Comparison of ENCODE assay signal across 8 cellular contexts in the genomic region with DNA sequence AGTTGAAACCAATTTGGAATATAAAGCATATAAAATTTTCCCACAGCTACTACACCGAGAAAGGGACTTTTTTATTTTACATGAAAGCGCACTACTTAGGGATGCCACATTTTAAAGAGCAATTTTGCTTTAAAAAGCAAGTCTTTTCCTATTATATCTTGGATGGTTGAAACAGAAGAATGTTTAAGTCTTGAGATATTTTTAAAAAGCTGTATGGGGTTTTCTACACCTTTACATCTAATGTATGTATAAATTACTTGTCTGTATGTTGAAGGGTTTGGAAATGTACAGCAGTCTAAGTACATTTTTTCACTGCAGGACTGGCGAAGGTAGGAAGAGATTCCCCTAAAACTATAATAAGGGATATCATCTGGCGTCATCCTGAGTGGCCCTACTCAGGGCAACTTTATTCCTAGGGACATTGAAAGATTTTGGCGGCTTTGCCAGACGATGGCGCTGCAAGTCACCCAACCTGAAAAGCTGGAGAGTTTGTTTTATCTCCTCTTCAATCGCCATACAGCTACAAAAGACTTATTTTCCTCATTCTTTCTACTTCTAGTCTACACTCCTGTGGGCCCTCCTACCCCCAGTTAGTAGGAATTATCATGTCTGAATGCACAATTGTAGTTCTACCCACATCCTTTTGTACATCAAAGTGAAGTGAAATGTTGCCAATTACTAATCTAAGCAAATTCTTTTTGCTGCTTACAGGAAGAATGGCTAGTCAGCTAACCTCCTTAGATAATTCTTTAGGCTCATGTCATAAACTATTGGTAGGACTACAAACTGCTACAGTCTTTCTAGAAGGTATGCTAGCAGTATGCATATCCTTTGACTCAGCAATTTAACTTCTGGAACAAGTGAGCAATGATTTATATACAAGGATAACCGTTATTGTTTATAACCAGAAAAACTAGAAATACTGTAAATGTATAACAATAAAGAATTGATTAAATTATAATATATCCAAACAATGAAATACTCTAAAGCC.
DNase-seq lines count a peak whose midpoint lies in the region; ATAC-seq and TF ChIP-seq lines count a peak whose summit lies in the region.

No MANE protein-coding gene starts in this region.

- H3K27ac ChIP-seq in cingulate gyrus (ENCODE audit: low read depth, low read length) (peak overlapping the region; percentile 91), layer of hippocampus (ENCODE audit: low read depth, low read length) (peak overlapping the region; percentile 97)

- no peaks in the 10 kb centered on the region for H3K27me3 ChIP-seq in layer of hippocampus (ENCODE audit: control insufficient read depth, insufficient read depth, low read length)

- ATAC-seq in GM18907 (IDR thresholded peaks at IDR 0.05; ENCODE audit: unreplicated experiment) (peak; percentile 51), HG03280 (IDR thresholded peaks at IDR 0.05; ENCODE audit: unreplicated experiment) (peak; percentile 38)

- DNase-seq in AG09319 (ENCODE audit: extremely low read depth, low read depth) (no peak), NCI-H345 treated with DMSO at 0.1 percent for 48 hours (lab: John Stamatoyannopoulos, UW; ENCODE audit: unreplicated experiment) (peak; percentile 59)
- DNase-seq in activated CD4-positive, CD25-positive, alpha-beta regulatory T cell treated with anti-CD3 and anti-CD28 coated beads, Interleukin-2, amount 50 U/mL, for 72 hours, result peak; percentile 65
- peak; percentile 60 for DNase-seq in stimulated activated CD4-positive, alpha-beta T cell treated with anti-CD3 and anti-CD28 coated beads, Interleukin-1b, Interleukin-23, amount 100 ng/mL, for 48 hours

- TF ChIP-seq CTCF in AG09319 (IDR thresholded peaks at IDR 0.05; ENCODE audit: low read depth, low read length), result peak; percentile 76
